Comparison of ENCODE assay signal across 10 cellular contexts in genomic region chr18:42183746-42184145, GRCh38.
DNase-seq lines count a peak whose midpoint lies in the region; ATAC-seq and TF ChIP-seq lines count a peak whose summit lies in the region.
"Had no signal": no experiment of that assay in that cellular context is flagged by ENCODE, and none has a peak within 500 bp of the region (broad histone marks: within the 10 kb centered on the region; RNA-seq: fewer than 3 reads in every experiment).

No MANE protein-coding gene starts in this region.

- peaks cover 9% of the 10 kb centered on the region for H3K4me1 Mint-ChIP-seq in Caco-2 (ENCODE audit: low read depth, unreplicated experiment)

- H3K9me3 Mint-ChIP-seq in Caco-2 (ENCODE audit: unreplicated experiment), result no peaks in the 10 kb centered on the region
- H3K9me3 Mint-ChIP-seq: activated naive CD4-positive, alpha-beta T cell treated with anti-CD3 and anti-CD28 coated beads, Interleukin-2, amount 50 U/mL, for 72 hours had no signal

- intact Hi-C loops in heart left ventricle (cut with DNase I), result no loop called here
- intact Hi-C loops in Caco-2 (cut with micrococcal nuclease; ENCODE audit: unreplicated experiment), result no loop called here

- no peak overlapping the region for H3K4me3 Mint-ChIP-seq in Caco-2 (ENCODE audit: unreplicated experiment)

- CTCF ChIA-PET in Caco-2 (lab: Charles Lee), result no interaction called here

- POLR2A ChIA-PET in Caco-2 (lab: Charles Lee), result no interaction called here

- no peaks in the 10 kb centered on the region for H3K36me3 Mint-ChIP-seq in Caco-2 (ENCODE audit: insufficient read depth, unreplicated experiment)

- no peak overlapping the region for H3K27ac Mint-ChIP-seq in Caco-2 (ENCODE audit: unreplicated experiment)

- TF ChIP-seq CTCF in heart left ventricle (IDR thresholded peaks at IDR 0.05) (no peak), Caco-2 (IDR thresholded peaks at IDR 0.05; ENCODE audit: insufficient read depth in 1 of 2, low read depth in 1 of 2, low read length in 1 of 2, severe bottlenecking in 1 of 2, unreplicated experiment in 1 of 2) (no peak)

- DNase-seq in ELF-1 (ENCODE audit: low read depth, low spot score), result peak; percentile 14
- DNase-seq in NCI-H460 (ENCODE audit: extremely low read depth, low read depth), result peak; percentile 24
- DNase-seq in dedifferentiated amniotic fluid mesenchymal stem cell (ENCODE audit: extremely low spot score), result peak; percentile 62
- peak; percentile 71 for DNase-seq in non-pigmented ciliary epithelial cell (ENCODE audit: low read depth)
- DNase-seq in occipital lobe (lab: John Stamatoyannopoulos, UW), result no peak
- DNase-seq in SHP77 (lab: John Stamatoyannopoulos, UW), result no peak
- DNase-seq in heart left ventricle, result no peak
- no peak for DNase-seq in Caco-2
- DNase-seq: KG1 had no signal

- ATAC-seq in heart left ventricle, result no peak
- ATAC-seq: activated naive CD4-positive, alpha-beta T cell treated with anti-CD3 and anti-CD28 coated beads, Interleukin-2, amount 50 U/mL, for 72 hours had no signal

- no peaks in the 10 kb centered on the region for H3K27me3 Mint-ChIP-seq in Caco-2 (ENCODE audit: insufficient read depth, unreplicated experiment)

- H3K27ac ChIP-seq in heart left ventricle, result no peak overlapping the region

- no TSS peak for BruUV-seq in Caco-2 (replicated peaks; lab: Mats Ljungman, UMichigan)

- H3K36me3 ChIP-seq in heart left ventricle (no peaks in the 10 kb centered on the region), Caco-2 (ENCODE audit: control insufficient read depth, insufficient read depth, low read length) (no peaks in the 10 kb centered on the region)

- H3K4me3 ChIP-seq in heart left ventricle, result no peak overlapping the region
- H3K4me3 ChIP-seq in Caco-2 (ENCODE audit: low read depth, low read length), result no peak overlapping the region

- H3K9me3 ChIP-seq in heart left ventricle (no peaks in the 10 kb centered on the region), Caco-2 (no peaks in the 10 kb centered on the region)

- H3K4me1 ChIP-seq in heart left ventricle (peaks cover 0 to 7% (median 0%) of the 10 kb centered on the region in 12 donors), Caco-2 (no peaks in the 10 kb centered on the region)

- H3K27me3 ChIP-seq in heart left ventricle (no peaks in the 10 kb centered on the region), Caco-2 (replicated peaks; ENCODE audit: control insufficient read depth, insufficient read depth, low read length) (no peaks in the 10 kb centered on the region)

- no peak for TF ChIP-seq POLR2A in heart left ventricle (IDR thresholded peaks at IDR 0.05)

- 61 to 74% (median 68%) methylated on average over 4 of the region's 4 CpGs for WGBS in heart left ventricle, 4 donors

Comparison
In these comparisons a context has a peak if more than half of its experiments do, and no peak if none do; other contexts are left out.
1. DNase-seq: peak in ELF-1 (single experiment), NCI-H460 (single experiment), dedifferentiated amniotic fluid mesenchymal stem cell (single experiment) and non-pigmented ciliary epithelial cell (single experiment); none in occipital lobe (single experiment), SHP77 (0 of 2), heart left ventricle (0 of 5) and Caco-2 (0 of 2).